Comparison of ENCODE assay signal across 16 cellular contexts in genomic region chr1:155833665-155834295, GRCh38. TPM values are rescaled to one million over a fixed set of nuclear protein-coding genes. Genes with fewer than 3 reads are reported as not detected.
DNase-seq lines count a peak whose midpoint lies in the region; ATAC-seq and TF ChIP-seq lines count a peak whose summit lies in the region.
"Had no signal": no experiment of that assay in that cellular context is flagged by ENCODE, and none has a peak within 500 bp of the region (broad histone marks: within the 10 kb centered on the region; RNA-seq: fewer than 3 reads in every experiment).

No MANE protein-coding gene starts in this region.

- H2AFZ ChIP-seq in OCI-LY3 (ENCODE audit: low read depth, low read length) = no peak overlapping the region
- no peak overlapping the region for H2AFZ ChIP-seq in neuron (ENCODE audit: low read depth, low read length)

- TF ChIP-seq CTCF in OCI-LY3 (IDR thresholded peaks at IDR 0.05; ENCODE audit: low read depth, low read length) = no peak

- peak overlapping the region; percentile 68 for H3K27ac ChIP-seq in OCI-LY3 (ENCODE audit: low read length)
- peak overlapping the region; percentile 95 for H3K27ac ChIP-seq in ectodermal cell (ENCODE audit: insufficient read depth, low read depth, low read length, poor library complexity, severe bottlenecking)
- H3K27ac ChIP-seq: Peyer's patch, psoas muscle, suprapubic skin had no signal

- H3K36me3 Mint-ChIP-seq in activated CD8-positive, alpha-beta memory T cell treated with anti-CD3 and anti-CD28 coated beads, Interleukin-2, amount 10 ng/mL, durations not matched to agents 7 days and 5 days = peaks cover 24% of the 10 kb centered on the region

- H3K9me3 ChIP-seq in OCI-LY3 (ENCODE audit: insufficient read depth, low read length) (no peaks in the 10 kb centered on the region), ectodermal cell (ENCODE audit: control insufficient read depth, low read length) (no peaks in the 10 kb centered on the region), neuron (ENCODE audit: low read length) (peaks cover 3% of the 10 kb centered on the region)
- H3K9me3 ChIP-seq: Peyer's patch, psoas muscle, suprapubic skin had no signal

- ATAC-seq in activated CD8-positive, alpha-beta memory T cell treated with anti-CD3 and anti-CD28 coated beads, Interleukin-2, amount 10 ng/mL, durations not matched to agents 7 days and 5 days = no peak
- no peak for ATAC-seq in HG03196 (IDR thresholded peaks at IDR 0.05; ENCODE audit: unreplicated experiment)
- ATAC-seq in GM21526 (IDR thresholded peaks at IDR 0.05; ENCODE audit: low FRiP score, unreplicated experiment) = no peak

- peak overlapping the region; percentile 30; the same call in 1 of the 2 replicates for H3K9ac ChIP-seq in OCI-LY3 (ENCODE audit: low read length)

- H3K9me3 Mint-ChIP-seq in activated CD8-positive, alpha-beta memory T cell treated with anti-CD3 and anti-CD28 coated beads, Interleukin-2, amount 10 ng/mL, durations not matched to agents 7 days and 5 days (ENCODE audit: low read depth) = no peaks in the 10 kb centered on the region

- H3K4me1 ChIP-seq in OCI-LY3 (ENCODE audit: low read length) (peaks cover 22% of the 10 kb centered on the region), ectodermal cell (ENCODE audit: control insufficient read depth, insufficient read depth, low read length) (peaks cover 5% of the 10 kb centered on the region), neuron (ENCODE audit: insufficient read depth, low read length) (peaks cover 28% of the 10 kb centered on the region)
- H3K4me1 ChIP-seq: Peyer's patch, suprapubic skin had no signal

- H4K20me1 ChIP-seq in OCI-LY3 (ENCODE audit: insufficient read depth, low read length) = no peaks in the 10 kb centered on the region

- no peak overlapping the region for H3K27ac Mint-ChIP-seq in activated CD8-positive, alpha-beta memory T cell treated with anti-CD3 and anti-CD28 coated beads, Interleukin-2, amount 10 ng/mL, durations not matched to agents 7 days and 5 days
- H3K27ac Mint-ChIP-seq: activated naive CD8-positive, alpha-beta T cell had no signal

- CTCF ChIA-PET in activated CD8-positive, alpha-beta memory T cell treated with anti-CD3 and anti-CD28 coated beads, Interleukin-2, amount 10 ng/mL, durations not matched to agents 7 days and 5 days (lab: Charles Lee) = no interaction called here

- 88 to 91% methylated on average over 1 of the region's 1 CpG for WGBS in ectodermal cell, 2 experiments

- no peaks in the 10 kb centered on the region for H3K27me3 ChIP-seq in OCI-LY3 (ENCODE audit: low read depth, low read length)
- H3K27me3 ChIP-seq in ectodermal cell (ENCODE audit: control insufficient read depth, insufficient read depth, low read length, poor library complexity, severe bottlenecking) = no peaks in the 10 kb centered on the region
- H3K27me3 ChIP-seq in neuron (ENCODE audit: insufficient read depth, low read length) = no peaks in the 10 kb centered on the region
- H3K27me3 ChIP-seq: Peyer's patch, suprapubic skin had no signal

- H3K4me1 Mint-ChIP-seq in activated CD8-positive, alpha-beta memory T cell treated with anti-CD3 and anti-CD28 coated beads, Interleukin-2, amount 10 ng/mL, durations not matched to agents 7 days and 5 days = peaks cover 26% of the 10 kb centered on the region

- peak; percentile 22 for DNase-seq in activated CD8-positive, alpha-beta memory T cell treated with anti-CD3 and anti-CD28 coated beads, Interleukin-2, amount 50 U/mL, for 48 hours
- DNase-seq in activated CD8-positive, alpha-beta memory T cell treated with anti-CD3 and anti-CD28 coated beads, Interleukin-2, amount 10 ng/mL, durations not matched to agents 7 days and 5 days = no peak
- no peak for DNase-seq in LoVo (ENCODE audit: low spot score)
- DNase-seq: COR-L47, GF-D8, kidney, NCI-H1436 treated with DMSO at 0.1 percent for 48 hours, Peyer's patch, psoas muscle had no signal

- H3K36me3 ChIP-seq in OCI-LY3 (replicated peaks; ENCODE audit: low read depth, low read length) = peaks cover 30% of the 10 kb centered on the region
- H3K36me3 ChIP-seq in ectodermal cell (ENCODE audit: control insufficient read depth, insufficient read depth, low read length) = no peaks in the 10 kb centered on the region
- H3K36me3 ChIP-seq in neuron (ENCODE audit: insufficient read depth, low read length) = peaks cover 11% of the 10 kb centered on the region
- H3K36me3 ChIP-seq: Peyer's patch, suprapubic skin had no signal

- peak overlapping the region; percentile 42 for H3K4me2 ChIP-seq in OCI-LY3 (ENCODE audit: low read length)

- H3K4me3 ChIP-seq in OCI-LY3 (ENCODE audit: low read length) (peak overlapping the region; percentile 32; the same call in 1 of the 2 replicates), ectodermal cell (ENCODE audit: insufficient read depth, low read depth, low read length) (no peak overlapping the region), neuron (ENCODE audit: low read length) (peak overlapping the region; percentile 68)
- H3K4me3 ChIP-seq: Peyer's patch, psoas muscle, suprapubic skin had no signal

- no peaks in the 10 kb centered on the region for H3K27me3 Mint-ChIP-seq in activated CD8-positive, alpha-beta memory T cell treated with anti-CD3 and anti-CD28 coated beads, Interleukin-2, amount 10 ng/mL, durations not matched to agents 7 days and 5 days
- H3K27me3 Mint-ChIP-seq: activated naive CD8-positive, alpha-beta T cell had no signal

- no peak overlapping the region for H3K4me3 Mint-ChIP-seq in activated CD8-positive, alpha-beta memory T cell treated with anti-CD3 and anti-CD28 coated beads, Interleukin-2, amount 10 ng/mL, durations not matched to agents 7 days and 5 days
- H3K4me3 Mint-ChIP-seq: activated naive CD8-positive, alpha-beta T cell had no signal

- peaks cover 16% of the 10 kb centered on the region for H3K79me2 ChIP-seq in OCI-LY3 (ENCODE audit: low read length)

RNA-seq across cellular contexts. Expression of gene GON4L, which starts 23.2 kb away (rescaled TPM):
- 10 to 100 TPM; 71.0 to 91.9 TPM for total RNA-seq in activated CD8-positive, alpha-beta memory T cell treated with anti-CD3 and anti-CD28 coated beads, Interleukin-2, amount 10 ng/mL, durations not matched to agents 7 days and 5 days
- 42.7 TPM for polyA plus RNA-seq in ectodermal cell (2013, experiment 1 of 4)
- 55.7 TPM for polyA plus RNA-seq in ectodermal cell (2013, experiment 2 of 4)
- 29.7 TPM for polyA plus RNA-seq in ectodermal cell (2013, experiment 3 of 4)
- polyA plus RNA-seq in ectodermal cell (2013, experiment 4 of 4) = 33.8 TPM

RNA-seq across cellular contexts. Expression of gene SYT11, which starts 25.6 kb away (rescaled TPM):
- total RNA-seq in activated CD8-positive, alpha-beta memory T cell treated with anti-CD3 and anti-CD28 coated beads, Interleukin-2, amount 10 ng/mL, durations not matched to agents 7 days and 5 days = 10 to 100 TPM; 17.1 to 29.9 TPM
- 4.9 TPM for polyA plus RNA-seq in ectodermal cell (2013, experiment 1 of 4)
- polyA plus RNA-seq in ectodermal cell (2013, experiment 2 of 4) = 4.9 TPM
- 3.5 TPM for polyA plus RNA-seq in ectodermal cell (2013, experiment 3 of 4)
- polyA plus RNA-seq in ectodermal cell (2013, experiment 4 of 4) = 3.5 TPM
